ENCODE assay signal across 14 cellular contexts in genomic region chr7:28002638-28003037, GRCh38.
DNase-seq lines count a peak whose midpoint lies in the region; FAIRE-seq and TF ChIP-seq lines count a peak whose summit lies in the region.
"Had no signal": no experiment of that assay in that cellular context is flagged by ENCODE, and none has a peak within 500 bp of the region (broad histone marks: within the 10 kb centered on the region; RNA-seq: fewer than 3 reads in every experiment).

No MANE protein-coding gene starts in this region.

- no peak overlapping the region for H3K18ac ChIP-seq in H1 (ENCODE audit: extremely low read depth, low read length)

- no peak overlapping the region for H4K5ac ChIP-seq in H1 (ENCODE audit: insufficient read length, low read depth, low read length)

- DNase-seq in NCI-H524 (lab: John Stamatoyannopoulos, UW) (peak; percentile 21 to 64), NCI-H524 treated with DMSO at 0.1 percent for 48 hours (lab: John Stamatoyannopoulos, UW) (no peak), NCI-H69 (lab: John Stamatoyannopoulos, UW) (peak; percentile 78), H1 (ENCODE audit: low read depth in 1 of 2, low spot score in 2 of 2) (no peak), smooth muscle cell (lab: John Stamatoyannopoulos, UW; ENCODE audit: unreplicated experiment) (no peak), MG63 (no peak), GM12892 (ENCODE audit: insufficient read length) (no peak), UCSD-AML1 (lab: John Stamatoyannopoulos, UW; ENCODE audit: unreplicated experiment) (no peak)
- DNase-seq: activated naive CD8-positive, alpha-beta T cell treated with anti-CD3 and anti-CD28 coated beads, Interleukin-2, amount 50 U/mL, for 24 hours; pancreas; SIG-M5; transverse colon; WERI-Rb-1 had no signal

- H3K27me3 ChIP-seq in H1 (replicated peaks in 1 of 4; ENCODE audit: control insufficient read depth in 3 of 4, extremely low read depth in 1 of 4, insufficient read depth in 3 of 4, low read length in 3 of 4) (no peaks in the 10 kb centered on the region), smooth muscle cell (ENCODE audit: low read depth) (no peaks in the 10 kb centered on the region), MG63 (no peaks in the 10 kb centered on the region)
- H3K27me3 ChIP-seq: pancreas, transverse colon had no signal

- H3K79me2 ChIP-seq in H1 (ENCODE audit: control insufficient read depth in 1 of 2, insufficient read depth in 2 of 2, low read length in 2 of 2) (no peaks in the 10 kb centered on the region), smooth muscle cell (ENCODE audit: low read depth) (peaks cover 16% of the 10 kb centered on the region)

- H2BK5ac ChIP-seq in H1 (ENCODE audit: low read depth, low read length) = no peak overlapping the region

- H2BK120ac ChIP-seq in H1 (replicated peaks; ENCODE audit: low read depth, low read length) = no peak overlapping the region

- no peaks in the 10 kb centered on the region for H3K23me2 ChIP-seq in H1 (ENCODE audit: low read depth, low read length)

- TF ChIP-seq POLR2A in H1 (IDR thresholded peaks at IDR 0.05; ENCODE audit: control extremely low read depth in 1 of 2, low read depth in 2 of 2, low read length in 2 of 2) = no peak
- TF ChIP-seq POLR2A in GM12892 (IDR thresholded peaks at IDR 0.05; ENCODE audit: low read depth, low read length) = no peak

- H3K27ac ChIP-seq in H1 (ENCODE audit: low read depth, low read length) = no peak overlapping the region
- H3K27ac ChIP-seq in smooth muscle cell (ENCODE audit: low read depth) = peak overlapping the region; percentile 21
- H3K27ac ChIP-seq: coronary artery, pancreas, transverse colon, WERI-Rb-1 had no signal

- H4K91ac ChIP-seq in H1 (replicated peaks; ENCODE audit: insufficient read length, low read length) = no peak overlapping the region

- H3F3A ChIP-seq in smooth muscle cell (ENCODE audit: low read depth) = peaks cover 17% of the 10 kb centered on the region

- no peak overlapping the region for H2BK15ac ChIP-seq in H1 (ENCODE audit: low read length)

- no peak overlapping the region for H4K8ac ChIP-seq in H1 (ENCODE audit: extremely low read depth, insufficient read depth, low read length)

- H4K20me1 ChIP-seq in H1 (replicated peaks in 1 of 2; ENCODE audit: control insufficient read depth in 1 of 2, insufficient read depth in 2 of 2, low read length in 2 of 2) (no peaks in the 10 kb centered on the region), smooth muscle cell (ENCODE audit: low read depth) (no peaks in the 10 kb centered on the region)

- FAIRE-seq in H1 (lab: Jason Lieb, UNC) = peak; percentile 79
- no peak for FAIRE-seq in GM12892 (lab: Jason Lieb, UNC)
- FAIRE-seq: pancreas had no signal

- H3K4me2 ChIP-seq in H1 (ENCODE audit: insufficient read depth in 1 of 2, low read depth in 2 of 2, low read length in 2 of 2) (no peak overlapping the region; a peak in 1 of 4 replicates), smooth muscle cell (peak overlapping the region; percentile 30)

- H3K36me3 ChIP-seq in H1 (ENCODE audit: control insufficient read depth in 2 of 4, insufficient read depth in 4 of 4, low read length in 3 of 4) (no peaks in the 10 kb centered on the region), smooth muscle cell (ENCODE audit: low read depth) (no peaks in the 10 kb centered on the region), MG63 (no peaks in the 10 kb centered on the region)
- H3K36me3 ChIP-seq: pancreas, transverse colon, WERI-Rb-1 had no signal

- H3K14ac ChIP-seq in H1 (ENCODE audit: insufficient read length) = no peak overlapping the region

- TF ChIP-seq CTCF in H1 (IDR thresholded peaks at IDR 0.05; ENCODE audit: control extremely low read depth in 1 of 3, insufficient read depth in 1 of 3, low read depth in 1 of 3, low read length in 3 of 3) = no peak
- no peak for TF ChIP-seq CTCF in smooth muscle cell (IDR thresholded peaks at IDR 0.05; ENCODE audit: borderline replicate concordance, insufficient read depth, poor library complexity, severe bottlenecking)

- no peak overlapping the region for H2BK20ac ChIP-seq in H1 (ENCODE audit: low read length)

- POLR2A ChIA-PET in H1 (lab: Charles Lee; ENCODE audit: partially characterized antibody) = no interaction called here

- no peak overlapping the region for H3K4ac ChIP-seq in H1 (replicated peaks; ENCODE audit: insufficient read length, low read depth, low read length)

- H2BK12ac ChIP-seq in H1 (ENCODE audit: low read depth, low read length) = no peak overlapping the region

- H2AK5ac ChIP-seq in H1 (ENCODE audit: low read depth, low read length) = no peak overlapping the region

- TF ChIP-seq EP300 in H1 (IDR thresholded peaks at IDR 0.05; ENCODE audit: borderline replicate concordance in 1 of 2, low read depth in 2 of 2, low read length in 2 of 2) = no peak

- no peaks in the 10 kb centered on the region for H3K9me3 ChIP-seq in H1 (ENCODE audit: insufficient read depth in 2 of 2, low read depth in 1 of 2, low read length in 1 of 2)
- no peaks in the 10 kb centered on the region for H3K9me3 ChIP-seq in smooth muscle cell (replicated peaks; ENCODE audit: low read depth)
- no peaks in the 10 kb centered on the region for H3K9me3 ChIP-seq in MG63
- H3K9me3 ChIP-seq: pancreas, transverse colon had no signal

- H3K4me1 ChIP-seq in H1 (replicated peaks in 1 of 4; ENCODE audit: control insufficient read depth in 3 of 4, insufficient read depth in 4 of 4, low read length in 3 of 4) (no peaks in the 10 kb centered on the region), smooth muscle cell (ENCODE audit: low read depth) (peaks cover 6% of the 10 kb centered on the region)
- H3K4me1 ChIP-seq: pancreas had no signal

- no peak overlapping the region for H3K56ac ChIP-seq in H1 (replicated peaks; ENCODE audit: insufficient read length, low read depth, low read length)

- H3K79me1 ChIP-seq in H1 (ENCODE audit: low read depth, low read length) = no peaks in the 10 kb centered on the region

- no peak overlapping the region for H3K4me3 ChIP-seq in H1 (ENCODE audit: extremely low read depth in 1 of 4, insufficient read depth in 2 of 4, low read depth in 3 of 4, low read length in 4 of 4)
- H3K4me3 ChIP-seq in smooth muscle cell = no peak overlapping the region
- no peak overlapping the region for H3K4me3 ChIP-seq in MG63
- H3K4me3 ChIP-seq: coronary artery, pancreas, transverse colon had no signal

- no peak overlapping the region for H3K23ac ChIP-seq in H1 (ENCODE audit: insufficient read length)

- H3K9ac ChIP-seq in H1 (replicated peaks in 1 of 4; ENCODE audit: extremely low read depth in 1 of 4, low read depth in 3 of 4, low read length in 3 of 4) (no peak overlapping the region), smooth muscle cell (ENCODE audit: low read depth) (no peak overlapping the region)

- TF ChIP-seq RAD21 in H1 (IDR thresholded peaks at IDR 0.05 in 1 of 2, conservative IDR thresholded peaks at IDR 0.05 in 1 of 2; ENCODE audit: low read depth in 2 of 2, low read length in 2 of 2) = no peak

- CTCF ChIA-PET in H1 (lab: Charles Lee; ENCODE audit: partially characterized antibody) = no interaction called here

- no peak overlapping the region for H2AFZ ChIP-seq in H1 (ENCODE audit: low read length)
- H2AFZ ChIP-seq in smooth muscle cell (ENCODE audit: low read depth) = no peak overlapping the region

TF ChIP-seq in H1, 55 proteins besides CTCF, POLR2A, EP300 and RAD21:
- TF ChIP-seq YY1 (IDR thresholded peaks at IDR 0.05; ENCODE audit: low read depth, low read length) (peak; percentile 95), SIX5 (IDR thresholded peaks at IDR 0.05; ENCODE audit: low read depth, low read length) (peak; percentile 54; the same call in 1 of the 2 replicates), CTBP2 (IDR thresholded peaks at IDR 0.05; ENCODE audit: borderline replicate concordance, insufficient read depth, insufficient read length, low read length) (no peak), USF2 (IDR thresholded peaks at IDR 0.05; ENCODE audit: low read length) (peak; percentile 71), CHD1 (IDR thresholded peaks at IDR 0.05; ENCODE audit: low read depth, low read length) (no peak), NANOG (IDR thresholded peaks at IDR 0.05; ENCODE audit: insufficient read depth, low read depth, low read length, poor library complexity, severe bottlenecking) (no peak), E2F6 (IDR thresholded peaks at IDR 0.05) (no peak), RFX5 (IDR thresholded peaks at IDR 0.05; ENCODE audit: borderline replicate concordance, low read depth, low read length) (no peak), SIN3A (conservative IDR thresholded peaks at IDR 0.05 in 1 of 2, IDR thresholded peaks at IDR 0.05 in 1 of 2; ENCODE audit: low read depth in 1 of 2, low read length in 2 of 2) (no peak), CREB1 (IDR thresholded peaks at IDR 0.05) (no peak), TAF1 (IDR thresholded peaks at IDR 0.05; ENCODE audit: low read depth, low read length) (no peak), SUZ12 (IDR thresholded peaks at IDR 0.05; ENCODE audit: low read length) (no peak)

Comparison
In these comparisons a context has a peak if more than half of its experiments do, and no peak if none do; other contexts are left out.
1. DNase-seq: peak in NCI-H524 (2 of 2) and NCI-H69 (single experiment); none in NCI-H524 treated with DMSO at 0.1 percent for 48 hours (single experiment), H1 (0 of 2), smooth muscle cell (single experiment), MG63 (single experiment), GM12892 (single experiment) and UCSD-AML1 (single experiment).